14 cellular contexts compared by ENCODE assay signal in the genomic region with DNA sequence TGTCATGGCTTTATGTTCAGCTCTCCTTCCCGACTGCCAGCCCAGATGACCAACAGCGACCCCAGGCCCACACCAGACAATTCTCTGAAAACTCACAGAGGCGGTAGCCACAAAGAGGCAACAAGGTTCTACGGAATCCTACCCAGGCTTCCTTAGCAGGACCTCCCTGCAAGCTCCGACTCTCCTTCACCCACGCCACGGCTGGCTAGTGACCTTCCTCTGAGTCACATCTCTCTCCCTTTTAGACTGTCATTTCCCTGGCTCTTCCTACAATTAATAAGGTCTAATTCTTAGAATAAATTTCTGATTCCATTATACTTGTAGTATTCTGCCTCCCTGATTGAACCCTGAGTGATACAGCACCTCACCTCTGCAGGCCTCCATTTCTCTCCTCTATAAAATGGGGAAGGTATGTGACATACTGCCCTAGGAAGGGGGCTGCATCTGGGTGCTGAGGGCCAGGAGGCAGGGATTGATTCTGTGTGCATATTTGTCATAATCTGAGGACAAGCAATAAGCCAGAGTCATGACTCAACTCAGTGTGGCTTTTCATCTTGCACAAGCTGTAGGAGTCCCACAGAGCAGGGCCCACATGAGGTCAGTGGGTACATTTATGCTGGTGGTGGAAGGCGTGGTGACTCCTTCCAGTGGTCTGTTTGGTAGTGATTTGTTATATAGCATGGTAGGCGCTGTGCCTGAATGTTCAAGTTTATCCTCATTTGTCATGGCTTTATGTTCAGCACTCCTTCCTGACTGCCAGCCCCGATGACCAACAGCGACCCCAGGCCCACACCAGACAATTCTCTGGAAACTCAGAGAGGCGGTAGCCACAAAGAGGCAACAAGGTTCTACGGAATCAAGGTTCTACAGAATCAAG. TPM values are rescaled to one million over a fixed set of nuclear protein-coding genes. Genes with fewer than 3 reads are reported as not detected.
DNase-seq lines count a peak whose midpoint lies in the region; ATAC-seq and TF ChIP-seq lines count a peak whose summit lies in the region.
"Had no signal": no experiment of that assay in that cellular context is flagged by ENCODE, and none has a peak within 500 bp of the region (broad histone marks: within the 10 kb centered on the region; RNA-seq: fewer than 3 reads in every experiment).

No MANE protein-coding gene starts in this region.

- no peaks in the 10 kb centered on the region for H3K27me3 ChIP-seq in GM23248 (replicated peaks; ENCODE audit: insufficient read depth)
- no peaks in the 10 kb centered on the region for H3K27me3 ChIP-seq in SJSA1 (replicated peaks)
- peaks cover 31% of the 10 kb centered on the region for H3K27me3 ChIP-seq in foreskin keratinocyte
- peaks cover 0 to 17% (median 0%) of the 10 kb centered on the region in 4 donors for H3K27me3 ChIP-seq in esophagus muscularis mucosa

- no peak overlapping the region for H3K27ac Mint-ChIP-seq in progenitor cell of endocrine pancreas
- H3K27ac Mint-ChIP-seq: stimulated activated memory B cell treated with anti-CD40 and anti-IgM and Interleukin-4, amounts not matched to agents 10 μg/mL and 1 μg/mL and 100 μg/mL, for 72 hours had no signal

- H3K27ac ChIP-seq in GM23248, result peak overlapping the region; percentile 78
- peak overlapping the region; percentile 43 for H3K27ac ChIP-seq in SJSA1
- no peak overlapping the region for H3K27ac ChIP-seq in foreskin keratinocyte
- no peak overlapping the region for H3K27ac ChIP-seq in esophagus muscularis mucosa (replicated peaks in 1 of 4)
- H3K27ac ChIP-seq: WERI-Rb-1 had no signal

- H3F3A ChIP-seq in GM23248 (ENCODE audit: insufficient read depth), result peaks cover 33% of the 10 kb centered on the region

- peak overlapping the region; percentile 24; the same call in 1 of the 2 replicates for H3K9ac ChIP-seq in GM23248

- H3K9me3 Mint-ChIP-seq in progenitor cell of endocrine pancreas (ENCODE audit: low read depth), result no peaks in the 10 kb centered on the region
- H3K9me3 Mint-ChIP-seq: CD8-positive, alpha-beta memory T cell; naive thymus-derived CD8-positive, alpha-beta T cell; stimulated activated memory B cell treated with anti-CD40 and anti-IgM and Interleukin-4, amounts not matched to agents 10 μg/mL and 1 μg/mL and 100 μg/mL, for 72 hours had no signal

- in situ Hi-C loops in GM23248 (cut with MboI), result no loop called here

- peaks cover 10% of the 10 kb centered on the region for H3K4me1 Mint-ChIP-seq in progenitor cell of endocrine pancreas (ENCODE audit: low read depth)
- H3K4me1 Mint-ChIP-seq: stimulated activated memory B cell treated with anti-CD40 and anti-IgM and Interleukin-4, amounts not matched to agents 10 μg/mL and 1 μg/mL and 100 μg/mL, for 72 hours had no signal

- intact Hi-C loops in esophagus muscularis mucosa (cut with DNase I), result no loop called here

- TF ChIP-seq CTCF in AG04449 (IDR thresholded peaks at IDR 0.05; ENCODE audit: insufficient read depth, low read length, missing control alignments) (no peak), foreskin keratinocyte (conservative IDR thresholded peaks at IDR 0.05) (no peak), progenitor cell of endocrine pancreas (IDR thresholded peaks at IDR 0.05; ENCODE audit: unreplicated experiment) (no peak), esophagus muscularis mucosa (IDR thresholded peaks at IDR 0.05) (no peak)

- TF ChIP-seq EP300 in esophagus muscularis mucosa (IDR thresholded peaks at IDR 0.05), result no peak

- CTCF ChIA-PET in AG04449 (lab: Yijun Ruan, JAX), result interaction anchor here (0.6 to 12.7 kb wide), 4 partner anchors 21 to 188 kb away, joined by 3 to 230 read pairs (median 4); no protein-coding TSS in a partner anchor

- 42 to 49% methylated on average over 13 of the region's 13 CpGs for WGBS in GM23248 (ENCODE audit: low coverage in 1 of 2, low lambda C conversion rate in 2 of 2, missing lambda C conversion rate in 2 of 2), 2 experiments
- WGBS in esophagus muscularis mucosa, result 84% methylated on average over 13 of the region's 13 CpGs

- H3K9me3 ChIP-seq in GM23248 (ENCODE audit: low read depth) (no peaks in the 10 kb centered on the region), SJSA1 (replicated peaks) (no peaks in the 10 kb centered on the region), esophagus muscularis mucosa (no peaks in the 10 kb centered on the region)

- H3K36me3 ChIP-seq in GM23248 (ENCODE audit: low read depth) (no peaks in the 10 kb centered on the region), SJSA1 (no peaks in the 10 kb centered on the region), esophagus muscularis mucosa (no peaks in the 10 kb centered on the region)
- H3K36me3 ChIP-seq: WERI-Rb-1 had no signal

- no peak overlapping the region for H3K4me3 Mint-ChIP-seq in progenitor cell of endocrine pancreas (ENCODE audit: low read depth)
- H3K4me3 Mint-ChIP-seq: CD8-positive, alpha-beta memory T cell; naive thymus-derived CD8-positive, alpha-beta T cell; stimulated activated memory B cell treated with anti-CD40 and anti-IgM and Interleukin-4, amounts not matched to agents 10 μg/mL and 1 μg/mL and 100 μg/mL, for 72 hours had no signal

- POLR2A ChIA-PET in AG04449 (lab: Yijun Ruan, JAX), result no interaction called here

- peaks cover 7% of the 10 kb centered on the region for H3K27me3 Mint-ChIP-seq in progenitor cell of endocrine pancreas
- H3K27me3 Mint-ChIP-seq: stimulated activated memory B cell treated with anti-CD40 and anti-IgM and Interleukin-4, amounts not matched to agents 10 μg/mL and 1 μg/mL and 100 μg/mL, for 72 hours had no signal

- no peaks in the 10 kb centered on the region for H3K36me3 Mint-ChIP-seq in progenitor cell of endocrine pancreas (ENCODE audit: insufficient read depth)
- H3K36me3 Mint-ChIP-seq: naive thymus-derived CD8-positive, alpha-beta T cell; stimulated activated memory B cell treated with anti-CD40 and anti-IgM and Interleukin-4, amounts not matched to agents 10 μg/mL and 1 μg/mL and 100 μg/mL, for 72 hours had no signal

- no peak for TF ChIP-seq POLR2A in esophagus muscularis mucosa (IDR thresholded peaks at IDR 0.05; ENCODE audit: low read depth)

- DNase-seq in AG04449 (ENCODE audit: low read depth, low spot score) (peak; percentile 7), GM23248 (peak; percentile 93), SJSA1 (ENCODE audit: low read depth in 1 of 2, low spot score in 2 of 2) (peak; percentile 59 to 74), foreskin keratinocyte (no peak), progenitor cell of endocrine pancreas (ENCODE audit: low spot score, unreplicated experiment) (no peak), AML-193 (lab: John Stamatoyannopoulos, UW) (no peak), esophagus muscularis mucosa (ENCODE audit: extremely low spot score) (no peak), medulla oblongata (ENCODE audit: extremely low spot score) (no peak)
- DNase-seq: activated naive CD4-positive, alpha-beta T cell; CD8-positive, alpha-beta memory T cell; NCI-H1930; WERI-Rb-1 had no signal

- peak overlapping the region; percentile 46 for H3K4me2 ChIP-seq in GM23248 (ENCODE audit: unreplicated experiment)

- H4K20me1 ChIP-seq in GM23248 (ENCODE audit: insufficient read depth), result no peaks in the 10 kb centered on the region

- H2AFZ ChIP-seq in GM23248, result no peak overlapping the region

- H3K4me1 ChIP-seq in GM23248 (ENCODE audit: insufficient read depth), result peaks cover 34% of the 10 kb centered on the region
- peaks cover 70% of the 10 kb centered on the region for H3K4me1 ChIP-seq in SJSA1 (replicated peaks)
- no peaks in the 10 kb centered on the region for H3K4me1 ChIP-seq in foreskin keratinocyte
- H3K4me1 ChIP-seq in esophagus muscularis mucosa, result peaks cover 0 to 9% (median 4%) of the 10 kb centered on the region in 4 donors

- no peaks in the 10 kb centered on the region for H3K9me2 ChIP-seq in GM23248 (ENCODE audit: insufficient read depth)

- peak; percentile 25 for ATAC-seq in foreskin keratinocyte
- ATAC-seq: stimulated activated memory B cell treated with anti-CD40 and anti-IgM and Interleukin-4, amounts not matched to agents 10 μg/mL and 1 μg/mL and 100 μg/mL, for 72 hours had no signal

- H3K4me3 ChIP-seq in AG04449 (ENCODE audit: low read depth, low read length), result no peak overlapping the region
- no peak overlapping the region for H3K4me3 ChIP-seq in GM23248
- no peak overlapping the region for H3K4me3 ChIP-seq in SJSA1
- no peak overlapping the region for H3K4me3 ChIP-seq in esophagus muscularis mucosa

- no peaks in the 10 kb centered on the region for H3K79me2 ChIP-seq in GM23248 (ENCODE audit: insufficient read depth)

RNA-seq across cellular contexts. Expression of a gene that starts 46.2 kb away (rescaled TPM):
- 0.32 TPM in 1 of 2 replicates, not detected in the other for total RNA-seq in GM23248 (2014; rRNA removed; shearing (Covaris generic))
- polyA plus RNA-seq in GM23248 (2016; fragmentation: Nextera tagmentation; extraction: Ambion mirVana) (0.24 and 0.32 TPM in 2 replicates), foreskin keratinocyte (0.01 and 0.03 TPM in 2 replicates)
- 1.3 TPM in 1 of 2 replicates, not detected in the other for total RNA-seq in SJSA1 (2014; rRNA removed; shearing (Covaris generic))
- total RNA-seq in foreskin keratinocyte (0.07 and 0.10 TPM in 2 replicates), progenitor cell of endocrine pancreas (1.7 and 2.8 TPM in 2 replicates), esophagus muscularis mucosa (under 1 TPM; 0.32 to 0.92 (median 0.54) TPM)

Comparison
In these comparisons a context has a peak if more than half of its experiments do, and no peak if none do; other contexts are left out.
1. DNase-seq: peak in AG04449 (single experiment), GM23248 (single experiment) and SJSA1 (2 of 2); none in foreskin keratinocyte (0 of 2), progenitor cell of endocrine pancreas (single experiment), AML-193 (0 of 2), esophagus muscularis mucosa (single experiment) and medulla oblongata (single experiment).
2. H3K27ac ChIP-seq: peak in GM23248 (single experiment) and SJSA1 (single experiment); none in foreskin keratinocyte (single experiment) and esophagus muscularis mucosa (0 of 4).